1 cellular context compared by ENCODE assay signal in genomic region chr2:16608661-16609643, GRCh38.
TF ChIP-seq lines count a peak whose summit lies in the region.

No MANE protein-coding gene starts in this region.

TF ChIP-seq in HepG2, 621 proteins besides CTCF, POLR2A, EP300 and RAD21 (continued from another document and continues in another):
- TF ChIP-seq ZBTB10 (CRISPR knock-in tag; IDR thresholded peaks at IDR 0.05; ENCODE audit: borderline replicate concordance) (peak; percentile 64; the same call in 1 of the 2 replicates), KLF11 (CRISPR knock-in tag; IDR thresholded peaks at IDR 0.05) (no peak), SMAD3 (CRISPR knock-in tag; IDR thresholded peaks at IDR 0.05) (no peak), ESRRA (CRISPR knock-in tag; IDR thresholded peaks at IDR 0.05; ENCODE audit: low read depth) (0 out of 2 replicates have a peak, but pooled peaks have one; percentile 33), KDM2A (CRISPR knock-in tag; IDR thresholded peaks at IDR 0.05; ENCODE audit: borderline replicate concordance, low read depth) (peak; percentile 62), KLF16 (CRISPR knock-in tag; IDR thresholded peaks at IDR 0.05) (0 out of 4 replicates have a peak, but pooled peaks of 1 of the 2 experiments have one; percentile 30), ZNF605 (CRISPR knock-in tag; IDR thresholded peaks at IDR 0.05) (0 out of 2 replicates have a peak, but pooled peaks have one; percentile 13), ZNF572 (CRISPR knock-in tag; IDR thresholded peaks at IDR 0.05) (peak; percentile 76; the same call in 1 of the 2 replicates), MBD4 (IDR thresholded peaks at IDR 0.05; ENCODE audit: borderline replicate concordance, low read length) (no peak), ZNF503 (CRISPR knock-in tag; IDR thresholded peaks at IDR 0.05) (no peak), ZNF563 (CRISPR knock-in tag; IDR thresholded peaks at IDR 0.05) (no peak), ZNF282 (IDR thresholded peaks at IDR 0.05; ENCODE audit: partially characterized antibody) (no peak), ZNF737 (CRISPR knock-in tag; IDR thresholded peaks at IDR 0.05; ENCODE audit: borderline replicate concordance) (0 out of 2 replicates have a peak, but pooled peaks have one; percentile 74), CCDC6 (CRISPR knock-in tag; IDR thresholded peaks at IDR 0.05) (no peak), ZNF143 (CRISPR knock-in tag; IDR thresholded peaks at IDR 0.05) (0 out of 2 replicates have a peak, but pooled peaks have one; percentile 14), ZNF644 (CRISPR knock-in tag; IDR thresholded peaks at IDR 0.05; ENCODE audit: low read depth) (peak; percentile 50; the same call in 1 of the 2 replicates), CENPT (CRISPR knock-in tag; IDR thresholded peaks at IDR 0.05; ENCODE audit: low read depth) (no peak), HMG20B (CRISPR knock-in tag; conservative IDR thresholded peaks at IDR 0.05) (no peak), ZNF34 (CRISPR knock-in tag; IDR thresholded peaks at IDR 0.05; ENCODE audit: borderline replicate concordance) (peak; percentile 68; the same call in 1 of the 2 replicates), ZNF720 (CRISPR knock-in tag; IDR thresholded peaks at IDR 0.05) (no peak), ARHGAP35 (CRISPR knock-in tag; IDR thresholded peaks at IDR 0.05; ENCODE audit: borderline replicate concordance) (no peak), POGZ (CRISPR knock-in tag; IDR thresholded peaks at IDR 0.05) (0 out of 2 replicates have a peak, but pooled peaks have one; percentile 29), AHDC1 (CRISPR knock-in tag; IDR thresholded peaks at IDR 0.05; ENCODE audit: borderline replicate concordance) (no peak), ZKSCAN1 (IDR thresholded peaks at IDR 0.05; ENCODE audit: low read length) (no peak), SOX6 (IDR thresholded peaks at IDR 0.05) (no peak), SOX6 (CRISPR knock-in tag; IDR thresholded peaks at IDR 0.05) (peak; percentile 49), ZNF891 (CRISPR knock-in tag; IDR thresholded peaks at IDR 0.05) (peak; percentile 81), SMC3 (IDR thresholded peaks at IDR 0.05; ENCODE audit: low read length) (peak; percentile 61), ELF3 (CRISPR knock-in tag; IDR thresholded peaks at IDR 0.05) (0 out of 2 replicates have a peak, but pooled peaks have one; percentile 18), BORCS8-MEF2B (CRISPR knock-in tag; IDR thresholded peaks at IDR 0.05) (peak; percentile 51; the same call in 1 of the 2 replicates), PCBP1 (IDR thresholded peaks at IDR 0.05; ENCODE audit: borderline replicate concordance, low read depth, low read length) (no peak), MIER3 (CRISPR knock-in tag; IDR thresholded peaks at IDR 0.05; ENCODE audit: borderline replicate concordance) (no peak), SIX1 (CRISPR knock-in tag; IDR thresholded peaks at IDR 0.05; ENCODE audit: borderline replicate concordance) (no peak), PAF1 (CRISPR knock-in tag; IDR thresholded peaks at IDR 0.05) (no peak)
- TF ChIP-seq, protein P1, sequence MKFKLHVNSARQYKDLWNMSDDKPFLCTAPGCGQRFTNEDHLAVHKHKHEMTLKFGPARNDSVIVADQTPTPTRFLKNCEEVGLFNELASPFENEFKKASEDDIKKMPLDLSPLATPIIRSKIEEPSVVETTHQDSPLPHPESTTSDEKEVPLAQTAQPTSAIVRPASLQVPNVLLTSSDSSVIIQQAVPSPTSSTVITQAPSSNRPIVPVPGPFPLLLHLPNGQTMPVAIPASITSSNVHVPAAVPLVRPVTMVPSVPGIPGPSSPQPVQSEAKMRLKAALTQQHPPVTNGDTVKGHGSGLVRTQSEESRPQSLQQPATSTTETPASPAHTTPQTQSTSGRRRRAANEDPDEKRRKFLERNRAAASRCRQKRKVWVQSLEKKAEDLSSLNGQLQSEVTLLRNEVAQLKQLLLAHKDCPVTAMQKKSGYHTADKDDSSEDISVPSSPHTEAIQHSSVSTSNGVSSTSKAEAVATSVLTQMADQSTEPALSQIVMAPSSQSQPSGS (CRISPR knock-in tag; IDR thresholded peaks at IDR 0.05), result peak; percentile 8; the same call in 1 of the 2 replicates
- TF ChIP-seq, protein P2, sequence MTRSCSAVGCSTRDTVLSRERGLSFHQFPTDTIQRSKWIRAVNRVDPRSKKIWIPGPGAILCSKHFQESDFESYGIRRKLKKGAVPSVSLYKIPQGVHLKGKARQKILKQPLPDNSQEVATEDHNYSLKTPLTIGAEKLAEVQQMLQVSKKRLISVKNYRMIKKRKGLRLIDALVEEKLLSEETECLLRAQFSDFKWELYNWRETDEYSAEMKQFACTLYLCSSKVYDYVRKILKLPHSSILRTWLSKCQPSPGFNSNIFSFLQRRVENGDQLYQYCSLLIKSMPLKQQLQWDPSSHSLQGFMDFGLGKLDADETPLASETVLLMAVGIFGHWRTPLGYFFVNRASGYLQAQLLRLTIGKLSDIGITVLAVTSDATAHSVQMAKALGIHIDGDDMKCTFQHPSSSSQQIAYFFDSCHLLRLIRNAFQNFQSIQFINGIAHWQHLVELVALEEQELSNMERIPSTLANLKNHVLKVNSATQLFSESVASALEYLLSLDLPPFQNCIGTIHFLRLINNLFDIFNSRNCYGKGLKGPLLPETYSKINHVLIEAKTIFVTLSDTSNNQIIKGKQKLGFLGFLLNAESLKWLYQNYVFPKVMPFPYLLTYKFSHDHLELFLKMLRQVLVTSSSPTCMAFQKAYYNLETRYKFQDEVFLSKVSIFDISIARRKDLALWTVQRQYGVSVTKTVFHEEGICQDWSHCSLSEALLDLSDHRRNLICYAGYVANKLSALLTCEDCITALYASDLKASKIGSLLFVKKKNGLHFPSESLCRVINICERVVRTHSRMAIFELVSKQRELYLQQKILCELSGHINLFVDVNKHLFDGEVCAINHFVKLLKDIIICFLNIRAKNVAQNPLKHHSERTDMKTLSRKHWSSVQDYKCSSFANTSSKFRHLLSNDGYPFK (CRISPR knock-in tag; IDR thresholded peaks at IDR 0.05; ENCODE audit: borderline replicate concordance), result peak; percentile 79; the same call in 1 of the 2 replicates
- TF ChIP-seq, protein P3, sequence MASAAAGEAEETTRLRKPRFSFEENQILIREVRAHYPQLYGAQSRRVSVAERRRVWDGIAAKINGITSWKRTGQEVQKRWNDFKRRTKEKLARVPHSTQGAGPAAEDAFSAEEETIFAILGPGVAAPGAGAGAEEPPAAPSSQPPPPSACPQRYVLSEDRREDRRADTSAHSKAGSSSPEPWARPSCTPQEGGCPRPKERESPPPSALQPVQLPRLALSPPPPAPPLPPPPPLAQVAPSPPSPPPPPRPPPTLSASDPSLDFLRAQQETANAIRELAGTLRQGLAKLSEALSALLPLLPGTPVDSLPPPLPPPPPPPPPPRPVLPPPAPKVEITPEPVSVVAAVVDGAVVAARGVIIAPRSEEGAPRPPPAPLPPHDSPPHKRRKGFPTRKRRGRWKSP (CRISPR knock-in tag; IDR thresholded peaks at IDR 0.05), result 0 out of 2 replicates have a peak, but pooled peaks have one; percentile 42
- TF ChIP-seq, protein P4, sequence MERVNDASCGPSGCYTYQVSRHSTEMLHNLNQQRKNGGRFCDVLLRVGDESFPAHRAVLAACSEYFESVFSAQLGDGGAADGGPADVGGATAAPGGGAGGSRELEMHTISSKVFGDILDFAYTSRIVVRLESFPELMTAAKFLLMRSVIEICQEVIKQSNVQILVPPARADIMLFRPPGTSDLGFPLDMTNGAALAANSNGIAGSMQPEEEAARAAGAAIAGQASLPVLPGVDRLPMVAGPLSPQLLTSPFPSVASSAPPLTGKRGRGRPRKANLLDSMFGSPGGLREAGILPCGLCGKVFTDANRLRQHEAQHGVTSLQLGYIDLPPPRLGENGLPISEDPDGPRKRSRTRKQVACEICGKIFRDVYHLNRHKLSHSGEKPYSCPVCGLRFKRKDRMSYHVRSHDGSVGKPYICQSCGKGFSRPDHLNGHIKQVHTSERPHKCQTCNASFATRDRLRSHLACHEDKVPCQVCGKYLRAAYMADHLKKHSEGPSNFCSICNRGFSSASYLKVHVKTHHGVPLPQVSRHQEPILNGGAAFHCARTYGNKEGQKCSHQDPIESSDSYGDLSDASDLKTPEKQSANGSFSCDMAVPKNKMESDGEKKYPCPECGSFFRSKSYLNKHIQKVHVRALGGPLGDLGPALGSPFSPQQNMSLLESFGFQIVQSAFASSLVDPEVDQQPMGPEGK (CRISPR knock-in tag; IDR thresholded peaks at IDR 0.05), result no peak
- TF ChIP-seq, protein P5, sequence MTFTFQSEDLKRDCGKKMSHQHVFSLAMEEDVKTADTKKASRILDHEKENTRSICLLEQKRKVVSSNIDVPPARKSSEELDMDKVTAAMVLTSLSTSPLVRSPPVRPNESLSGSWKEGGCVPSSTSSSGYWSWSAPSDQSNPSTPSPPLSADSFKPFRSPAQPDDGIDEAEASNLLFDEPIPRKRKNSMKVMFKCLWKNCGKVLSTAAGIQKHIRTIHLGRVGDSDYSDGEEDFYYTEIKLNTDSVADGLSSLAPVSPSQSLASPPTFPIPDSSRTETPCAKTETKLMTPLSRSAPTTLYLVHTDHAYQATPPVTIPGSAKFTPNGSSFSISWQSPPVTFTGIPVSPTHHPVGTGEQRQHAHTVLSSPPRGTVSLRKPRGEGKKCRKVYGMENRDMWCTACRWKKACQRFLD (CRISPR knock-in tag; IDR thresholded peaks at IDR 0.05; ENCODE audit: borderline replicate concordance), result peak; percentile 72; the same call in 1 of the 2 replicates
